8 cellular contexts compared by ENCODE assay signal in the genomic region with DNA sequence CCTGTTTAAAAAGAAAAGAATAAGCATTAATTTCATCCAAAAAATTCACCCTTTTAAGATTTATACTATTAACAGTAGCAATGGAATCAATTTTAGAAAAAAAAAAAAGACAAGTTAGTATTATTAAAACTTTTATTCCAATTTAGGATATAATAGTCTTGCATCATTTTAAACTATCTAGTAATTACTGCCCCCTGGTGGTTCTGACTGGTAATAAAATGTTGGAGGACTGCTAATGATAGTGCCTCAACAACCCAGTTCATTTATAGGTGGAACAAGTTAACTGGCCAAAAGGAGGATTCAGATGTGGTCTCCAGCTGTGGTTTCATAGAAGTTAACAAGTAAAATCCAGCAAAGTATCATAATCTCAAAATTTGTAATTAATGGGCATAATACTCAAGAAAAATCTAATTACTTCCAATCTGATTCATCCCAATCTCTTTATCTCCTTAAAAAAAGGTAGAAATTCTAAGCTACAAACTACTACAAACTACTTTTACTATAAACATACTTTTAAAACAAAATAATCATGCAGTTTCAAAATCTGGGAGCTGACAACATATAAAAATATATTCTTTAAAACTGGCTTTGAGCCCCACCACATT. TPM values are rescaled to one million over a fixed set of nuclear protein-coding genes. Genes with fewer than 3 reads are reported as not detected.
DNase-seq lines count a peak whose midpoint lies in the region; ATAC-seq, FAIRE-seq and TF ChIP-seq lines count a peak whose summit lies in the region.

No MANE protein-coding gene starts in this region.

- H3K27ac Mint-ChIP-seq in activated naive CD4-positive, alpha-beta T cell treated with anti-CD3 and anti-CD28 coated beads for 36 hours = no peak overlapping the region
- H3K27ac Mint-ChIP-seq in MCF 10A (ENCODE audit: low read depth, unreplicated experiment) = no peak overlapping the region
- no peak overlapping the region for H3K27ac Mint-ChIP-seq in stimulated activated effector memory CD8-positive, alpha-beta T cell treated with anti-CD3 and anti-CD28 coated beads, Interleukin-12 subunit alpha, Interleukin-12 subunit beta, amount 100 ng/mL, for 72 hours

- H3K27me3 Mint-ChIP-seq in activated naive CD4-positive, alpha-beta T cell treated with anti-CD3 and anti-CD28 coated beads for 36 hours (ENCODE audit: low read depth) = no peaks in the 10 kb centered on the region
- H3K27me3 Mint-ChIP-seq in MCF 10A (ENCODE audit: insufficient read depth, unreplicated experiment) = no peaks in the 10 kb centered on the region

- BruUV-seq in MCF 10A (replicated peaks; lab: Mats Ljungman, UMichigan) = no TSS peak

- H3K9me3 ChIP-seq in keratinocyte (ENCODE audit: control insufficient read depth, low read depth, low read length) = no peaks in the 10 kb centered on the region

- H4K20me1 ChIP-seq in keratinocyte (ENCODE audit: control insufficient read depth, extremely low read depth, insufficient read depth, low read length) = no peaks in the 10 kb centered on the region

- H3K79me2 ChIP-seq in keratinocyte (ENCODE audit: control insufficient read depth, insufficient read depth, low read length) = no peaks in the 10 kb centered on the region

- TF ChIP-seq CTCF in LNCAP (IDR thresholded peaks at IDR 0.05) = peak; percentile 74
- TF ChIP-seq CTCF in MCF 10A (IDR thresholded peaks at IDR 0.05; ENCODE audit: unreplicated experiment) = peak; percentile 51
- TF ChIP-seq CTCF in keratinocyte (optimal IDR thresholded peaks at IDR 0.05 in 1 of 3, IDR thresholded peaks at IDR 0.05 in 1 of 3, conservative IDR thresholded peaks at IDR 0.05 in 1 of 3; ENCODE audit: extremely low read depth in 1 of 3, insufficient read depth in 2 of 3, low read length in 3 of 3) = peak; percentile 17 to 51 (median 44)

- CTCF ChIA-PET in activated naive CD4-positive, alpha-beta T cell treated with anti-CD3 and anti-CD28 coated beads for 36 hours (lab: Charles Lee) = interaction anchor here (0.6 to 3.3 kb wide), 20 partner anchors 9 to 432 kb away, joined by 3 to 13 read pairs (median 4); a partner anchor contains a TSS
- CTCF ChIA-PET in MCF 10A (lab: Yijun Ruan, JAX) = interaction anchor here (0.5 to 3.4 kb wide), 37 partner anchors 9 to 1653 kb away, joined by 3 to 43 read pairs (median 4); a partner anchor contains a TSS

- no peak overlapping the region for H2AFZ ChIP-seq in keratinocyte (ENCODE audit: control insufficient read depth, low read length)

- peak; percentile 61 for DNase-seq in activated naive CD4-positive, alpha-beta T cell treated with anti-CD3 and anti-CD28 coated beads for 36 hours
- no peak for DNase-seq in activated naive CD4-positive, alpha-beta T cell treated with anti-CD3 and anti-CD28 coated beads, Interleukin-2, amount 50 U/mL, for 16 hours
- DNase-seq in H4 (ENCODE audit: low spot score) = peak; percentile 48
- peak; percentile 49 to 57 for DNase-seq in SHP77 (lab: John Stamatoyannopoulos, UW)
- DNase-seq in MCF 10A (ENCODE audit: unreplicated experiment) = peak; percentile 78
- peak; percentile 21 for DNase-seq in keratinocyte (ENCODE audit: low read depth, low spot score)
- DNase-seq in stimulated activated effector memory CD8-positive, alpha-beta T cell treated with anti-CD3 and anti-CD28 coated beads, Interleukin-12 subunit alpha, Interleukin-12 subunit beta, amount 100 ng/mL, for 72 hours (ENCODE audit: low spot score in 2 of 2) = peak; percentile 27 to 54

- H3K4me1 ChIP-seq in keratinocyte (ENCODE audit: control insufficient read depth, extremely low read depth, insufficient read depth, low read length) = no peaks in the 10 kb centered on the region

- H3K4me3 Mint-ChIP-seq in activated naive CD4-positive, alpha-beta T cell treated with anti-CD3 and anti-CD28 coated beads for 36 hours = no peak overlapping the region
- no peak overlapping the region for H3K4me3 Mint-ChIP-seq in MCF 10A (ENCODE audit: unreplicated experiment)
- H3K4me3 Mint-ChIP-seq in stimulated activated effector memory CD8-positive, alpha-beta T cell treated with anti-CD3 and anti-CD28 coated beads, Interleukin-12 subunit alpha, Interleukin-12 subunit beta, amount 100 ng/mL, for 72 hours = no peak overlapping the region

- no peak overlapping the region for H3K9ac ChIP-seq in keratinocyte (ENCODE audit: control insufficient read depth, extremely low read depth, insufficient read depth, low read length)

- dilution Hi-C loops in keratinocyte (cut with MboI; ENCODE audit: extremely low pct_ligation_motif_present, low sequenced_read_pairs) = no loop called here

- peaks cover 13% of the 10 kb centered on the region for H3K4me1 Mint-ChIP-seq in activated naive CD4-positive, alpha-beta T cell treated with anti-CD3 and anti-CD28 coated beads for 36 hours (ENCODE audit: low read depth)
- no peaks in the 10 kb centered on the region for H3K4me1 Mint-ChIP-seq in MCF 10A (ENCODE audit: insufficient read depth, unreplicated experiment)
- peaks cover 12% of the 10 kb centered on the region for H3K4me1 Mint-ChIP-seq in stimulated activated effector memory CD8-positive, alpha-beta T cell treated with anti-CD3 and anti-CD28 coated beads, Interleukin-12 subunit alpha, Interleukin-12 subunit beta, amount 100 ng/mL, for 72 hours

- H3K4me3 ChIP-seq in keratinocyte (ENCODE audit: control insufficient read depth in 2 of 3, extremely low read depth in 1 of 3, insufficient read depth in 2 of 3, low read depth in 1 of 3, low read length in 3 of 3) = no peak overlapping the region

- no peaks in the 10 kb centered on the region for H3K9me1 ChIP-seq in keratinocyte (ENCODE audit: control insufficient read depth, extremely low read depth, insufficient read depth, low read length)

- H3K36me3 Mint-ChIP-seq in activated naive CD4-positive, alpha-beta T cell treated with anti-CD3 and anti-CD28 coated beads for 36 hours (ENCODE audit: low read depth) = peaks cover 23% of the 10 kb centered on the region
- H3K36me3 Mint-ChIP-seq in MCF 10A (ENCODE audit: insufficient read depth, unreplicated experiment) = peaks cover 9% of the 10 kb centered on the region
- peaks cover 92% of the 10 kb centered on the region for H3K36me3 Mint-ChIP-seq in stimulated activated effector memory CD8-positive, alpha-beta T cell treated with anti-CD3 and anti-CD28 coated beads, Interleukin-12 subunit alpha, Interleukin-12 subunit beta, amount 100 ng/mL, for 72 hours

- intact Hi-C loops in activated naive CD4-positive, alpha-beta T cell treated with anti-CD3 and anti-CD28 coated beads for 36 hours (cut with micrococcal nuclease) = loop anchor here (1.0 kb wide), 2 partner anchors 277 to 304 kb away; a partner anchor contains a TSS
- intact Hi-C loops in MCF 10A (cut with micrococcal nuclease) = loop anchor here (1.0 kb wide), 1 partner anchor 277 kb away; no protein-coding TSS in a partner anchor

- peak; percentile 66 for ATAC-seq in stimulated activated effector memory CD8-positive, alpha-beta T cell treated with anti-CD3 and anti-CD28 coated beads, Interleukin-12 subunit alpha, Interleukin-12 subunit beta, amount 100 ng/mL, for 72 hours

- no peaks in the 10 kb centered on the region for H3K27me3 ChIP-seq in keratinocyte (ENCODE audit: control insufficient read depth, extremely low read depth, insufficient read depth, low read length)

- POLR2A ChIA-PET in MCF 10A (lab: Yijun Ruan, JAX) = interaction anchor here (0.8 kb wide), 1 partner anchor 10 kb away, joined by 5 read pairs; no protein-coding TSS in a partner anchor

- FAIRE-seq in keratinocyte (lab: Jason Lieb, UNC) = no peak

- H3K9me3 Mint-ChIP-seq in activated naive CD4-positive, alpha-beta T cell treated with anti-CD3 and anti-CD28 coated beads for 36 hours = no peaks in the 10 kb centered on the region
- no peaks in the 10 kb centered on the region for H3K9me3 Mint-ChIP-seq in MCF 10A (ENCODE audit: unreplicated experiment)
- no peaks in the 10 kb centered on the region for H3K9me3 Mint-ChIP-seq in stimulated activated effector memory CD8-positive, alpha-beta T cell treated with anti-CD3 and anti-CD28 coated beads, Interleukin-12 subunit alpha, Interleukin-12 subunit beta, amount 100 ng/mL, for 72 hours

- no peak overlapping the region for H3K4me2 ChIP-seq in keratinocyte (ENCODE audit: control insufficient read depth, extremely low read depth, insufficient read depth, low read depth, low read length)

- peaks cover 5 to 6% of the 10 kb centered on the region in 2 experiments for H3K36me3 ChIP-seq in keratinocyte (ENCODE audit: control insufficient read depth in 2 of 2, extremely low read depth in 1 of 2, insufficient read depth in 2 of 2, low read length in 2 of 2)

- H3K27ac ChIP-seq in keratinocyte (ENCODE audit: control insufficient read depth, insufficient read depth, low read length) = no peak overlapping the region

RNA-seq across cellular contexts. Expression of a gene that starts 30.7 kb away (rescaled TPM):
- total RNA-seq in activated naive CD4-positive, alpha-beta T cell treated with anti-CD3 and anti-CD28 coated beads for 36 hours = not detected
- total RNA-seq in H4 (2014; rRNA removed; shearing (Covaris generic)) = not detected in 2 replicates
- total RNA-seq in MCF 10A (2022) = 0.54 and 0.98 TPM in 2 replicates
- polyA plus RNA-seq in keratinocyte = 0.01 TPM in 1 of 3 replicates, not detected in the others
- not detected for polyA plus RNA-seq in keratinocyte (2011; ENCODE audit: low read depth)
- polyA plus RNA-seq in keratinocyte (2011; cell fraction: cytosol; rRNA removed) = not detected in 2 replicates
- polyA plus RNA-seq in keratinocyte (2011; cell fraction: nucleus; rRNA removed) = 0.19 TPM in 1 of 2 replicates, not detected in the other
- not detected in 2 replicates for polyA plus RNA-seq in keratinocyte (2012; ENCODE audit: low replicate concordance)
- 0.16 TPM in 1 of 3 replicates, not detected in the others for polyA minus RNA-seq in keratinocyte
- polyA minus RNA-seq in keratinocyte (2011; cell fraction: cytosol; rRNA and poly(A)+ RNA removed) = not detected
- polyA minus RNA-seq in keratinocyte (2011; cell fraction: nucleus; rRNA and poly(A)+ RNA removed) = 1.4 TPM in 1 of 2 replicates, not detected in the other

RNA-seq across cellular contexts. Expression of a gene that starts 50.2 kb away (rescaled TPM):
- total RNA-seq in activated naive CD4-positive, alpha-beta T cell treated with anti-CD3 and anti-CD28 coated beads for 36 hours = 10 to 100 TPM; 46.6 to 55.7 TPM
- 94.3 and 121 TPM in 2 replicates for total RNA-seq in H4 (2014; rRNA removed; shearing (Covaris generic))
- total RNA-seq in MCF 10A (2022) = 62.9 and 63.3 TPM in 2 replicates
- polyA plus RNA-seq in keratinocyte = 66.7 to 131 TPM (median 79.3 TPM) in 3 replicates
- polyA plus RNA-seq in keratinocyte (2011; ENCODE audit: low read depth) = 114 TPM
- polyA plus RNA-seq in keratinocyte (2011; cell fraction: cytosol; rRNA removed) = 72.9 and 151 TPM in 2 replicates
- 55.9 and 81.8 TPM in 2 replicates for polyA plus RNA-seq in keratinocyte (2011; cell fraction: nucleus; rRNA removed)
- 72.7 and 74.3 TPM in 2 replicates for polyA plus RNA-seq in keratinocyte (2012; ENCODE audit: low replicate concordance)
- polyA minus RNA-seq in keratinocyte = 6.4 to 65.9 TPM (median 16.3 TPM) in 3 replicates
- polyA minus RNA-seq in keratinocyte (2011; cell fraction: cytosol; rRNA and poly(A)+ RNA removed) = 33.8 TPM
- polyA minus RNA-seq in keratinocyte (2011; cell fraction: nucleus; rRNA and poly(A)+ RNA removed) = 27.2 and 58.2 TPM in 2 replicates

RNA-seq across cellular contexts. Expression of a gene that starts 51.0 kb away (rescaled TPM):
- under 1 TPM; 0.76 to 0.99 TPM for total RNA-seq in activated naive CD4-positive, alpha-beta T cell treated with anti-CD3 and anti-CD28 coated beads for 36 hours
- total RNA-seq in H4 (2014; rRNA removed; shearing (Covaris generic)) = 11.6 and 15.4 TPM in 2 replicates
- 2.5 and 2.6 TPM in 2 replicates for total RNA-seq in MCF 10A (2022)
- polyA plus RNA-seq in keratinocyte = 2.2 to 5.5 TPM (median 4.2 TPM) in 3 replicates
- 1.2 TPM for polyA plus RNA-seq in keratinocyte (2011; ENCODE audit: low read depth)
- polyA plus RNA-seq in keratinocyte (2011; cell fraction: cytosol; rRNA removed) = 1.3 and 3.9 TPM in 2 replicates
- polyA plus RNA-seq in keratinocyte (2011; cell fraction: nucleus; rRNA removed) = 5.7 and 11.1 TPM in 2 replicates
- polyA plus RNA-seq in keratinocyte (2012; ENCODE audit: low replicate concordance) = 2.5 and 2.7 TPM in 2 replicates
- polyA minus RNA-seq in keratinocyte = 1.5 to 2.3 TPM in 2 of 3 replicates, not detected in the other
- 3.1 TPM for polyA minus RNA-seq in keratinocyte (2011; cell fraction: cytosol; rRNA and poly(A)+ RNA removed)
- polyA minus RNA-seq in keratinocyte (2011; cell fraction: nucleus; rRNA and poly(A)+ RNA removed) = 5.1 and 7.3 TPM in 2 replicates
